Comparison of ENCODE assay signal across 27 cellular contexts in the genomic region with DNA sequence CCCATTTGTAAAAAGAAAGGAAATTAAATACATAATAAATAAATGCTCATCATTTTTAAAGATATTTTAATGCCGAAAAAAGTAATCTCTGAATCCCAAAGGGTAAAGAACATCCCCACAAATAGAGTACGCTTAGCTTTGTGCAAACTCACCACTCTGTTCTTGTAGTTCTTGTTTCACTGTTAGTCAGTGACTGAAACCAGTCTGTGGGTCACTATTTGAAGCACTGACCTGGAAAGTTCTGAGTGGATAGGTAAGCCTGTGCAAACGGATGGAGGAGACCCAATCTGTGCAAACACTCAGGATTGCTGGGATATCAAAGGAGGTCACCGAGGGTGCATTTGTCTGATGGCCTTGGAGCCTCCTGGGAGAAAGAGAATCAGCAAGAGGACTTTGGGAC.
"Had no signal": no experiment of that assay in that cellular context is flagged by ENCODE, and none has a peak within 500 bp of the region (broad histone marks: within the 10 kb centered on the region; RNA-seq: fewer than 3 reads in every experiment).

No MANE protein-coding gene starts in this region.

- ATAC-seq: mucosa of descending colon, right cardiac atrium had no signal

- H3K36me3 ChIP-seq: adrenal gland, ascending aorta, cardiac muscle cell, colonic mucosa, left ventricle myocardium inferior, suprapubic skin, tibial artery had no signal

- H3K9me3 ChIP-seq: adrenal gland, ascending aorta, colonic mucosa, left ventricle myocardium inferior, mucosa of descending colon, suprapubic skin, tibial artery had no signal

- H3K4me3 Mint-ChIP-seq: activated naive CD4-positive, alpha-beta T cell treated with anti-CD3 and anti-CD28 coated beads for 36 hours; activated naive CD8-positive, alpha-beta T cell treated with anti-CD3 and anti-CD28 coated beads for 36 hours; activated T-helper 1 cell treated with anti-CD3 and anti-CD28 coated beads, Interleukin-12 subunit alpha, Interleukin-12 subunit beta, Interleukin-2, Interleukin-4 antibody, amounts not matched to agents 30 ng/mL and 10 ng/mL and 1 ng/mL, durations not matched to agents 14 hours and 24 hours and 36 hours; brain; nephron had no signal

- DNase-seq: activated CD4-positive, alpha-beta T cell treated with anti-CD3 and anti-CD28 coated beads for 48 hours; activated CD4-positive, alpha-beta T cell treated with anti-CD3 and anti-CD28 coated beads, Interleukin-2, amount 50 U/mL, for 48 hours; activated CD8-positive, alpha-beta memory T cell treated with anti-CD3 and anti-CD28 coated beads for 24 hours; activated effector memory CD4-positive, alpha-beta T cell treated with anti-CD3 and anti-CD28 coated beads, Interleukin-2, amount 50 U/mL, for 16 hours; activated naive CD4-positive, alpha-beta T cell treated with anti-CD3 and anti-CD28 coated beads for 36 hours; activated naive CD8-positive, alpha-beta T cell treated with anti-CD3 and anti-CD28 coated beads for 36 hours; activated T-cell treated with anti-CD3 and anti-CD28 coated beads, Interleukin-2, amount 50 U/mL, for 1 hour; adrenal gland; cerebellar nuclear complex; colonic mucosa; dorsolateral prefrontal cortex; effector memory CD4-positive, alpha-beta T cell; glutamatergic neuron; left ventricle myocardium inferior; mucosa of descending colon; right cardiac atrium; stimulated activated CD4-positive, alpha-beta T cell treated with anti-CD3 and anti-CD28 coated beads, Interleukin-15, amount 100 ng/mL, for 24 hours; stimulated activated CD4-positive, alpha-beta T cell treated with anti-CD3 and anti-CD28 coated beads, Interleukin-2, amount 100 ng/mL, for 24 hours; stimulated activated naive CD4-positive, alpha-beta T cell; tibial artery had no signal

- H3K4me1 Mint-ChIP-seq: activated naive CD8-positive, alpha-beta T cell treated with anti-CD3 and anti-CD28 coated beads for 36 hours; brain had no signal

- H3K27ac ChIP-seq: adrenal gland, ascending aorta, cardiac muscle cell, colonic mucosa, dorsolateral prefrontal cortex, left ventricle myocardium inferior, suprapubic skin, tibial artery had no signal

- H3K27ac Mint-ChIP-seq: activated naive CD4-positive, alpha-beta T cell treated with anti-CD3 and anti-CD28 coated beads for 36 hours; activated naive CD8-positive, alpha-beta T cell treated with anti-CD3 and anti-CD28 coated beads for 36 hours; activated T-helper 1 cell treated with anti-CD3 and anti-CD28 coated beads, Interleukin-12 subunit alpha, Interleukin-12 subunit beta, Interleukin-2, Interleukin-4 antibody, amounts not matched to agents 30 ng/mL and 10 ng/mL and 1 ng/mL, durations not matched to agents 14 hours and 24 hours and 36 hours; brain; nephron had no signal

- H3K4me1 ChIP-seq: adrenal gland, ascending aorta, colonic mucosa, suprapubic skin, tibial artery had no signal

- H3K36me3 Mint-ChIP-seq: activated naive CD8-positive, alpha-beta T cell treated with anti-CD3 and anti-CD28 coated beads for 36 hours; brain had no signal

- H3K4me3 ChIP-seq: adrenal gland, ascending aorta, cardiac muscle cell, colonic mucosa, dorsolateral prefrontal cortex, left ventricle myocardium inferior, lung, mucosa of descending colon, suprapubic skin, tibial artery had no signal

- H3K9me3 Mint-ChIP-seq: activated naive CD4-positive, alpha-beta T cell treated with anti-CD3 and anti-CD28 coated beads for 36 hours; activated naive CD8-positive, alpha-beta T cell treated with anti-CD3 and anti-CD28 coated beads for 36 hours; activated T-helper 1 cell treated with anti-CD3 and anti-CD28 coated beads, Interleukin-12 subunit alpha, Interleukin-12 subunit beta, Interleukin-2, Interleukin-4 antibody, amounts not matched to agents 30 ng/mL and 10 ng/mL and 1 ng/mL, durations not matched to agents 14 hours and 24 hours and 36 hours; brain; nephron had no signal

- H3K27me3 Mint-ChIP-seq: brain had no signal

- H3K27me3 ChIP-seq: adrenal gland, ascending aorta, cardiac muscle cell, colonic mucosa, dorsolateral prefrontal cortex, suprapubic skin, tibial artery had no signal
